ENCODE assay signal across 17 cellular contexts in genomic region chr3:40720351-40720750, GRCh38.
"Had no signal": no experiment of that assay in that cellular context is flagged by ENCODE, and none has a peak within 500 bp of the region (broad histone marks: within the 10 kb centered on the region; RNA-seq: fewer than 3 reads in every experiment).

No MANE protein-coding gene starts in this region.

- H3K4me1 ChIP-seq: gastrocnemius medialis, pancreas, stomach had no signal

- H3K36me3 Mint-ChIP-seq: memory B cell, natural killer cell, type B pancreatic cell had no signal

- H3K4me3 Mint-ChIP-seq: memory B cell, natural killer cell, type B pancreatic cell had no signal

- H3K27me3 ChIP-seq: dorsolateral prefrontal cortex, gastrocnemius medialis, neutrophil, pancreas, stomach, thyroid gland had no signal

- H3K4me3 ChIP-seq: dorsolateral prefrontal cortex, gastrocnemius medialis, lung, pancreas, smooth muscle cell, stomach, thyroid gland had no signal

- H3K27me3 Mint-ChIP-seq: memory B cell, type B pancreatic cell had no signal

- H3K4me2 ChIP-seq: smooth muscle cell had no signal

- H3K4me1 Mint-ChIP-seq: natural killer cell had no signal

- DNase-seq: dorsolateral prefrontal cortex; effector CD4-positive, alpha-beta T cell; gastrocnemius medialis; natural killer cell; stimulated activated CD4-positive, alpha-beta T cell treated with anti-CD3 and anti-CD28 coated beads, Interleukin-12 subunit alpha, Interleukin-12 subunit beta, amount 100 ng/mL, for 4 hours; stimulated activated CD4-positive, alpha-beta T cell treated with anti-CD3 and anti-CD28 coated beads, Interleukin-1b, Interleukin-23, amount 100 ng/mL, for 48 hours; stimulated activated CD4-positive, alpha-beta T cell treated with anti-CD3 and anti-CD28 coated beads, Interleukin-4, amount 100 ng/mL, for 1 hour; stimulated activated CD8-positive, alpha-beta memory T cell treated with anti-CD3 and anti-CD28 coated beads, Interleukin-4, amount 100 ng/mL, for 48 hours; stimulated activated naive CD4-positive, alpha-beta T cell treated with Interleukin-2 at 50 U/mL for 16 hours; stomach had no signal

- H3K9me3 Mint-ChIP-seq: memory B cell, natural killer cell, type B pancreatic cell had no signal

- H3K27ac Mint-ChIP-seq: memory B cell, natural killer cell, type B pancreatic cell had no signal

- H3K36me3 ChIP-seq: gastrocnemius medialis, neutrophil, pancreas, stomach, thyroid gland had no signal

- H3K27ac ChIP-seq: dorsolateral prefrontal cortex, gastrocnemius medialis, neutrophil, pancreas, stomach, thyroid gland had no signal

- H3K9me3 ChIP-seq: gastrocnemius medialis, neutrophil, pancreas, stomach, thyroid gland had no signal
